ENCODE assay signal across 12 cellular contexts in the genomic region with DNA sequence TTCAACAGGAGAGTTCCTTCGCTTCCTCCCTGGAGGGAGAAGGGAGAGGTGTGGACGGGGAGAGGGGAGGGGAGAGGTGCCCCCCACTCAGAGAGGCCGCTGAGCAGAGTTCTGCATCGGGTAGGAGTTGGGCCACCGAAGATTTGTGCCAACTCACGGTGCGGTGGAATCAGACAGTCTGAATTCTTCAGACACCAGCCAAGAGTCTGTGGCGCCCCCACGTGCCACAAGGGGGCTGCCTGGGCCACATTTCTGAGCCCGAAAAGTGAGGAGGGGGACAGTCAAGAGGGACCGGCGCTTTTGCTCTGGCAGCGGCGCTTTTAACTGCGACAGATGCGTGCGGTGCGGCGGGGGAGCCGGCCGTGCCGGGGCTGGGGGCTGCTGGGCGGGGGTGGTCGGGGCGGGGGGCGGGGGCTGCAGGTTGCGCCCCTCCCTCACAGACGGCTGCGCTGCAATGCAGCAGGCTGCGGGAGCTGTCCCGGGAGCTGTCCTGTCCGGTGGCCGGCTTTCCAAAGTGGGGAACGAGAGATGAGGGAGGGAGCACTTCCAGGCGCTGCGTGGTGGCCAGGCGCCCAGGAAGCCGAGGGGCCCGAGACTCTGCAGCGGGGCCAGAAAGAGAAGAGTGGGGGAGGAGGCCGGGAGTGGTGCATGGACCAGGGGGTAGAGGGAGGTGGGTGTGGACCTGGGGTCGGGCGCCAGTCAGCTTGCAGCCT. TPM values are rescaled to one million over a fixed set of nuclear protein-coding genes. Genes with fewer than 3 reads are reported as not detected.
DNase-seq lines count a peak whose midpoint lies in the region; TF ChIP-seq lines count a peak whose summit lies in the region.
"Had no signal": no experiment of that assay in that cellular context is flagged by ENCODE, and none has a peak within 500 bp of the region (broad histone marks: within the 10 kb centered on the region; RNA-seq: fewer than 3 reads in every experiment).

No MANE protein-coding gene starts in this region.

- no peak overlapping the region for H3K27ac ChIP-seq in Peyer's patch
- H3K27ac ChIP-seq: BLaER1 had no signal

- H3K27me3 ChIP-seq in Peyer's patch: no peaks in the 10 kb centered on the region

- peaks cover 77% of the 10 kb centered on the region for H3K27me3 Mint-ChIP-seq in osteocyte (ENCODE audit: unreplicated experiment)
- peaks cover 38% of the 10 kb centered on the region for H3K27me3 Mint-ChIP-seq in activated T-helper 2 cell treated with anti-CD3 and anti-CD28 coated beads, Interferon-gamma antibody, Interleukin-2, Interleukin-4, amounts not matched to agents 10 μg/mL and 5 μg/mL and 100 μg/mL, durations not matched to agents 14 hours and 24 hours and 36 hours (ENCODE audit: low read depth)

- H3K4me3 ChIP-seq in fibroblast of mammary gland (ENCODE audit: control insufficient read depth, low read depth, low read length) (no peak overlapping the region), Peyer's patch (no peak overlapping the region)
- H3K4me3 ChIP-seq: BLaER1 had no signal

- peak overlapping the region; percentile 69 for H3K4me3 Mint-ChIP-seq in osteocyte (ENCODE audit: unreplicated experiment)
- no peak overlapping the region for H3K4me3 Mint-ChIP-seq in activated T-helper 2 cell treated with anti-CD3 and anti-CD28 coated beads, Interferon-gamma antibody, Interleukin-2, Interleukin-4, amounts not matched to agents 10 μg/mL and 5 μg/mL and 100 μg/mL, durations not matched to agents 14 hours and 24 hours and 36 hours (ENCODE audit: low read depth)
- H3K4me3 Mint-ChIP-seq: naive thymus-derived CD4-positive, alpha-beta T cell had no signal

- TF ChIP-seq POLR2A in Peyer's patch (IDR thresholded peaks at IDR 0.05): no peak

- H3K36me3 Mint-ChIP-seq in osteocyte (ENCODE audit: unreplicated experiment): no peaks in the 10 kb centered on the region
- no peaks in the 10 kb centered on the region for H3K36me3 Mint-ChIP-seq in activated T-helper 2 cell treated with anti-CD3 and anti-CD28 coated beads, Interferon-gamma antibody, Interleukin-2, Interleukin-4, amounts not matched to agents 10 μg/mL and 5 μg/mL and 100 μg/mL, durations not matched to agents 14 hours and 24 hours and 36 hours (ENCODE audit: low read depth)
- H3K36me3 Mint-ChIP-seq: naive thymus-derived CD4-positive, alpha-beta T cell had no signal

- intact Hi-C loops in activated T-helper 2 cell treated with anti-CD3 and anti-CD28 coated beads, Interferon-gamma antibody, Interleukin-2, Interleukin-4, amounts not matched to agents 10 μg/mL and 5 μg/mL and 100 μg/mL, durations not matched to agents 14 hours and 24 hours and 36 hours (cut with micrococcal nuclease): no loop called here

- no peak overlapping the region for H3K27ac Mint-ChIP-seq in osteocyte (ENCODE audit: unreplicated experiment)
- no peak overlapping the region for H3K27ac Mint-ChIP-seq in activated T-helper 2 cell treated with anti-CD3 and anti-CD28 coated beads, Interferon-gamma antibody, Interleukin-2, Interleukin-4, amounts not matched to agents 10 μg/mL and 5 μg/mL and 100 μg/mL, durations not matched to agents 14 hours and 24 hours and 36 hours
- H3K27ac Mint-ChIP-seq: naive thymus-derived CD4-positive, alpha-beta T cell had no signal

- no peaks in the 10 kb centered on the region for H3K36me3 ChIP-seq in Peyer's patch
- H3K36me3 ChIP-seq: BLaER1 had no signal

- H3K4me1 Mint-ChIP-seq in osteocyte (ENCODE audit: unreplicated experiment): peaks cover 16% of the 10 kb centered on the region
- H3K4me1 Mint-ChIP-seq in activated T-helper 2 cell treated with anti-CD3 and anti-CD28 coated beads, Interferon-gamma antibody, Interleukin-2, Interleukin-4, amounts not matched to agents 10 μg/mL and 5 μg/mL and 100 μg/mL, durations not matched to agents 14 hours and 24 hours and 36 hours (ENCODE audit: low read depth): no peaks in the 10 kb centered on the region

- peaks cover 0 to 13% (median 0%) of the 10 kb centered on the region in 4 donors for H3K4me1 ChIP-seq in Peyer's patch

- H3K9me3 Mint-ChIP-seq in osteocyte (ENCODE audit: unreplicated experiment): no peaks in the 10 kb centered on the region
- H3K9me3 Mint-ChIP-seq in activated T-helper 2 cell treated with anti-CD3 and anti-CD28 coated beads, Interferon-gamma antibody, Interleukin-2, Interleukin-4, amounts not matched to agents 10 μg/mL and 5 μg/mL and 100 μg/mL, durations not matched to agents 14 hours and 24 hours and 36 hours: no peaks in the 10 kb centered on the region

- DNase-seq in NCI-H82 (lab: John Stamatoyannopoulos, UW) (peak; percentile 40), NCI-H82 treated with DMSO at 0.1 percent for 48 hours (lab: John Stamatoyannopoulos, UW; ENCODE audit: unreplicated experiment) (no peak), NCI-H1694 treated with DMSO at 0.1 percent for 48 hours (lab: John Stamatoyannopoulos, UW) (peak; percentile 65), fibroblast of mammary gland (ENCODE audit: low read depth) (no peak), osteocyte (ENCODE audit: extremely low spot score, unreplicated experiment) (peak; percentile 83), NCI-H446 treated with DMSO at 0.1 percent for 48 hours (lab: John Stamatoyannopoulos, UW) (no peak), Peyer's patch (no peak)
- no peak for DNase-seq in activated T-helper 2 cell treated with anti-CD3 and anti-CD28 coated beads, Interferon-gamma antibody, Interleukin-2, Interleukin-4, amounts not matched to agents 10 μg/mL and 5 μg/mL and 100 μg/mL, durations not matched to agents 14 hours and 24 hours and 36 hours (ENCODE audit: low spot score)
- DNase-seq: effector memory CD4-positive, alpha-beta T cell; naive thymus-derived CD4-positive, alpha-beta T cell; SW 1271 had no signal

- peak; percentile 8 for TF ChIP-seq CTCF in fibroblast of mammary gland (conservative IDR thresholded peaks at IDR 0.05; ENCODE audit: control insufficient read depth, insufficient read depth, low read depth, low read length)
- TF ChIP-seq CTCF in osteocyte (IDR thresholded peaks at IDR 0.05): peak; percentile 62
- TF ChIP-seq CTCF in Peyer's patch (IDR thresholded peaks at IDR 0.05): no peak

- no peaks in the 10 kb centered on the region for H3K9me3 ChIP-seq in Peyer's patch

RNA-seq across cellular contexts. Expression of a gene that starts 0.9 kb away (rescaled TPM):
- total RNA-seq in osteocyte (not detected in 2 replicates), Peyer's patch (not detected)
- not detected in 2 replicates for total RNA-seq in activated T-helper 2 cell treated with anti-CD3 and anti-CD28 coated beads, Interferon-gamma antibody, Interleukin-2, Interleukin-4, amounts not matched to agents 10 μg/mL and 5 μg/mL and 100 μg/mL, durations not matched to agents 14 hours and 24 hours and 36 hours
- total RNA-seq: naive thymus-derived CD4-positive, alpha-beta T cell had no signal

Comparison
In these comparisons a context has a peak if more than half of its experiments do, and no peak if none do; other contexts are left out.
1. DNase-seq: peak in NCI-H82 (single experiment), NCI-H1694 treated with DMSO at 0.1 percent for 48 hours (single experiment) and osteocyte (single experiment); none in NCI-H82 treated with DMSO at 0.1 percent for 48 hours (single experiment), fibroblast of mammary gland (single experiment), NCI-H446 treated with DMSO at 0.1 percent for 48 hours (single experiment), activated T-helper 2 cell treated with anti-CD3 and anti-CD28 coated beads, Interferon-gamma antibody, Interleukin-2, Interleukin-4, amounts not matched to agents 10 μg/mL and 5 μg/mL and 100 μg/mL, durations not matched to agents 14 hours and 24 hours and 36 hours (single experiment) and Peyer's patch (0 of 3).
2. CTCF ChIP-seq: peak in fibroblast of mammary gland (single experiment) and osteocyte (single experiment); none in Peyer's patch (0 of 6).